Comparison of ENCODE assay signal across 3 cellular contexts in the genomic region with DNA sequence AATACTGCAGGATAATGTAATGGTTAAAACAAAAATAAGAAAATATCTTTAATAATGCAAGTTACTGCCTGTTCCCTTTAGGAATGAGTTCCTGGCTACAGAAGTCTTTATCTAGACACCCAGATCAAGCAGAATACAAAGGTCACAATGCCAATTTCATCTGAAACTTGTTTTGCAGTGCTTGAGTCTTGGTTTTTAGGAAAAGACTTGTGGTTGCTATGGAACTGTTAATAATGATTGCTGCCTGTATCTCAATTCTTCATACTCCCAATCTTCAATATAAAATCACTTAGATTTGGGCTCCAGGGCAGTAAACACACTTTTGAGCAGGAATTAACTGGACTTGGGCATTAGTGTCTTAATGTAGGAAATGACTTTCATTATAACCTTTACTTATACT.
TF ChIP-seq lines count a peak whose summit lies in the region.

No MANE protein-coding gene starts in this region.

TF ChIP-seq in SK-N-SH, 30 proteins besides CTCF, POLR2A, EP300 and RAD21 (continued from another document):
- TF ChIP-seq SIN3A (IDR thresholded peaks at IDR 0.05; ENCODE audit: borderline replicate concordance, low read depth, low read length) (no peak), MXI1 (IDR thresholded peaks at IDR 0.05; ENCODE audit: low read depth, low read length) (no peak), FOXJ3 (CRISPR knock-in tag; IDR thresholded peaks at IDR 0.05) (no peak), RFX5 (IDR thresholded peaks at IDR 0.05; ENCODE audit: low read length) (no peak), RCOR1 (IDR thresholded peaks at IDR 0.05; ENCODE audit: low read length) (no peak), GATA2 (CRISPR knock-in tag; IDR thresholded peaks at IDR 0.05) (no peak), ELF1 (IDR thresholded peaks at IDR 0.05) (no peak), POLR2AphosphoS5 (IDR thresholded peaks at IDR 0.05; ENCODE audit: low read depth, low read length) (no peak), JUND (IDR thresholded peaks at IDR 0.05) (no peak)

TF ChIP-seq in SK-N-SH treated with all-trans-retinoic acid at 6 μM for 48 hours, 23 proteins besides CTCF, POLR2A, EP300 and RAD21:
- TF ChIP-seq, protein P1, sequence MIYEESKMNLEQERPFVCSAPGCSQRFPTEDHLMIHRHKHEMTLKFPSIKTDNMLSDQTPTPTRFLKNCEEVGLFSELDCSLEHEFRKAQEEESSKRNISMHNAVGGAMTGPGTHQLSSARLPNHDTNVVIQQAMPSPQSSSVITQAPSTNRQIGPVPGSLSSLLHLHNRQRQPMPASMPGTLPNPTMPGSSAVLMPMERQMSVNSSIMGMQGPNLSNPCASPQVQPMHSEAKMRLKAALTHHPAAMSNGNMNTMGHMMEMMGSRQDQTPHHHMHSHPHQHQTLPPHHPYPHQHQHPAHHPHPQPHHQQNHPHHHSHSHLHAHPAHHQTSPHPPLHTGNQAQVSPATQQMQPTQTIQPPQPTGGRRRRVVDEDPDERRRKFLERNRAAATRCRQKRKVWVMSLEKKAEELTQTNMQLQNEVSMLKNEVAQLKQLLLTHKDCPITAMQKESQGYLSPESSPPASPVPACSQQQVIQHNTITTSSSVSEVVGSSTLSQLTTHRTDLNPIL (CRISPR knock-in tag; IDR thresholded peaks at IDR 0.05; ENCODE audit: low read depth): no peak
- TF ChIP-seq ESRRG (CRISPR knock-in tag; IDR thresholded peaks at IDR 0.05): no peak
- TF ChIP-seq ARNTL (CRISPR knock-in tag; IDR thresholded peaks at IDR 0.05; ENCODE audit: borderline replicate concordance, low read depth): no peak
- TF ChIP-seq ISL1 (CRISPR knock-in tag; IDR thresholded peaks at IDR 0.05): no peak
- TF ChIP-seq SNAI2 (CRISPR knock-in tag; IDR thresholded peaks at IDR 0.05): no peak
- TF ChIP-seq CSDC2 (CRISPR knock-in tag; IDR thresholded peaks at IDR 0.05): no peak
- TF ChIP-seq POU6F1 (CRISPR knock-in tag; IDR thresholded peaks at IDR 0.05; ENCODE audit: borderline replicate concordance, low read depth): no peak
- no peak for TF ChIP-seq ZNF565 (CRISPR knock-in tag; conservative IDR thresholded peaks at IDR 0.05; ENCODE audit: low read depth)
- no peak for TF ChIP-seq RARB (CRISPR knock-in tag; IDR thresholded peaks at IDR 0.05)
- no peak for TF ChIP-seq ZFP3 (CRISPR knock-in tag; IDR thresholded peaks at IDR 0.05)
- TF ChIP-seq, protein P2, sequence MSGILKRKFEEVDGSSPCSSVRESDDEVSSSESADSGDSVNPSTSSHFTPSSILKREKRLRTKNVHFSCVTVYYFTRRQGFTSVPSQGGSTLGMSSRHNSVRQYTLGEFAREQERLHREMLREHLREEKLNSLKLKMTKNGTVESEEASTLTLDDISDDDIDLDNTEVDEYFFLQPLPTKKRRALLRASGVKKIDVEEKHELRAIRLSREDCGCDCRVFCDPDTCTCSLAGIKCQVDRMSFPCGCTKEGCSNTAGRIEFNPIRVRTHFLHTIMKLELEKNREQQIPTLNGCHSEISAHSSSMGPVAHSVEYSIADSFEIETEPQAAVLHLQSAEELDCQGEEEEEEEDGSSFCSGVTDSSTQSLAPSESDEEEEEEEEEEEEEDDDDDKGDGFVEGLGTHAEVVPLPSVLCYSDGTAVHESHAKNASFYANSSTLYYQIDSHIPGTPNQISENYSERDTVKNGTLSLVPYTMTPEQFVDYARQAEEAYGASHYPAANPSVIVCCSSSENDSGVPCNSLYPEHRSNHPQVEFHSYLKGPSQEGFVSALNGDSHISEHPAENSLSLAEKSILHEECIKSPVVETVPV (CRISPR knock-in tag; IDR thresholded peaks at IDR 0.05): no peak
- TF ChIP-seq OSR1 (CRISPR knock-in tag; IDR thresholded peaks at IDR 0.05): no peak
- TF ChIP-seq ZFP30 (CRISPR knock-in tag; IDR thresholded peaks at IDR 0.05): no peak
- TF ChIP-seq GLIS3 (CRISPR knock-in tag; IDR thresholded peaks at IDR 0.05): no peak
TF ChIP-seq in SK-N-SH treated with all-trans-retinoic acid at 6 μM for 48 hours: peak in this region for 0.

TF ChIP-seq in HepG2, 621 proteins besides CTCF, POLR2A, EP300 and RAD21 (continued from another document):
- TF ChIP-seq, protein P3, sequence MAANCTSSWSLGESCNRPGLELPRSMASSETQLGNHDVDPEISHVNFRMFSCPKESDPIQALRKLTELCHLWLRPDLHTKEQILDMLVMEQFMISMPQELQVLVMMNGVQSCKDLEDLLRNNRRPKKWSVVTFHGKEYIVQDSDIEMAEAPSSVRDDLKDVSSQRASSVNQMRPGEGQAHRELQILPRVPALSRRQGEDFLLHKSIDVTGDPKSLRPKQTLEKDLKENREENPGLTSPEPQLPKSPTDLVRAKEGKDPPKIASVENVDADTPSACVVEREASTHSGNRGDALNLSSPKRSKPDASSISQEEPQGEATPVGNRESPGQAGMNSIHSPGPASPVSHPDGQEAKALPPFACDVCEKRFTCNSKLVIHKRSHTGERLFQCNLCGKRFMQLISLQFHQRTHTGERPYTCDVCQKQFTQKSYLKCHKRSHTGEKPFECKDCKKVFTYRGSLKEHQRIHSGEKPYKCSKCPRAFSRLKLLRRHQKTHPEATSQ (CRISPR knock-in tag; IDR thresholded peaks at IDR 0.05; ENCODE audit: borderline replicate concordance): no peak
- TF ChIP-seq KAT2B (IDR thresholded peaks at IDR 0.05; ENCODE audit: borderline replicate concordance, low read depth, low read length) (no peak), EHMT2 (IDR thresholded peaks at IDR 0.05; ENCODE audit: borderline replicate concordance, low read depth, low read length) (no peak), ZNF383 (CRISPR knock-in tag; IDR thresholded peaks at IDR 0.05; ENCODE audit: borderline replicate concordance) (no peak), CSRNP1 (CRISPR knock-in tag; IDR thresholded peaks at IDR 0.05) (no peak), ZNF749 (CRISPR knock-in tag; IDR thresholded peaks at IDR 0.05; ENCODE audit: borderline replicate concordance) (no peak), ZNF33A (CRISPR knock-in tag; IDR thresholded peaks at IDR 0.05; ENCODE audit: borderline replicate concordance) (no peak), ZNF550 (CRISPR knock-in tag; IDR thresholded peaks at IDR 0.05; ENCODE audit: borderline replicate concordance) (no peak), RORA (CRISPR knock-in tag; IDR thresholded peaks at IDR 0.05) (no peak), ZNF10 (CRISPR knock-in tag; IDR thresholded peaks at IDR 0.05; ENCODE audit: borderline replicate concordance, low read depth) (no peak), SALL2 (CRISPR knock-in tag; IDR thresholded peaks at IDR 0.05) (no peak), PITX1 (CRISPR knock-in tag; IDR thresholded peaks at IDR 0.05) (no peak), ZFP62 (CRISPR knock-in tag; IDR thresholded peaks at IDR 0.05) (no peak), ZHX2 (IDR thresholded peaks at IDR 0.05; ENCODE audit: low read depth) (no peak), ZHX2 (CRISPR knock-in tag; IDR thresholded peaks at IDR 0.05; ENCODE audit: borderline replicate concordance) (no peak)
- TF ChIP-seq, protein P4, sequence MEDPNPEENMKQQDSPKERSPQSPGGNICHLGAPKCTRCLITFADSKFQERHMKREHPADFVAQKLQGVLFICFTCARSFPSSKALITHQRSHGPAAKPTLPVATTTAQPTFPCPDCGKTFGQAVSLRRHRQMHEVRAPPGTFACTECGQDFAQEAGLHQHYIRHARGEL (CRISPR knock-in tag; IDR thresholded peaks at IDR 0.05): no peak
- TF ChIP-seq, protein P5, sequence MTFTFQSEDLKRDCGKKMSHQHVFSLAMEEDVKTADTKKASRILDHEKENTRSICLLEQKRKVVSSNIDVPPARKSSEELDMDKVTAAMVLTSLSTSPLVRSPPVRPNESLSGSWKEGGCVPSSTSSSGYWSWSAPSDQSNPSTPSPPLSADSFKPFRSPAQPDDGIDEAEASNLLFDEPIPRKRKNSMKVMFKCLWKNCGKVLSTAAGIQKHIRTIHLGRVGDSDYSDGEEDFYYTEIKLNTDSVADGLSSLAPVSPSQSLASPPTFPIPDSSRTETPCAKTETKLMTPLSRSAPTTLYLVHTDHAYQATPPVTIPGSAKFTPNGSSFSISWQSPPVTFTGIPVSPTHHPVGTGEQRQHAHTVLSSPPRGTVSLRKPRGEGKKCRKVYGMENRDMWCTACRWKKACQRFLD (CRISPR knock-in tag; IDR thresholded peaks at IDR 0.05; ENCODE audit: borderline replicate concordance): no peak
- TF ChIP-seq, protein P6, sequence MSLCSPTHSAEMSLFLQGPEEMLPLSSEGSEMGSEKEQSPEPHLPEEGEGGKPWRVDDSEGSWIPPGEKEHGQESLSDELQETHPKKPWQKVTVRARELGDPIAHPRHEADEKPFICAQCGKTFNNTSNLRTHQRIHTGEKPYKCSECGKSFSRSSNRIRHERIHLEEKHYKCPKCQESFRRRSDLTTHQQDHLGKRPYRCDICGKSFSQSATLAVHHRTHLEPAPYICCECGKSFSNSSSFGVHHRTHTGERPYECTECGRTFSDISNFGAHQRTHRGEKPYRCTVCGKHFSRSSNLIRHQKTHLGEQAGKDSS (CRISPR knock-in tag; IDR thresholded peaks at IDR 0.05; ENCODE audit: borderline replicate concordance, low read depth): no peak
